ENCODE assay signal across 24 cellular contexts in genomic region chr17:81583589-81584337, GRCh38. TPM values are rescaled to one million over a fixed set of nuclear protein-coding genes. Genes with fewer than 3 reads are reported as not detected.
DNase-seq lines count a peak whose midpoint lies in the region; ATAC-seq and TF ChIP-seq lines count a peak whose summit lies in the region.
"Had no signal": no experiment of that assay in that cellular context is flagged by ENCODE, and none has a peak within 500 bp of the region (broad histone marks: within the 10 kb centered on the region; RNA-seq: fewer than 3 reads in every experiment).

No MANE protein-coding gene starts in this region.

- H3K79me2 ChIP-seq in OCI-LY7 (ENCODE audit: insufficient read depth, low read depth, low read length): no peaks in the 10 kb centered on the region

- H3K27ac Mint-ChIP-seq in activated CD4-positive, alpha-beta memory T cell treated with anti-CD3 and anti-CD28 coated beads, Interleukin-2, amount 10 ng/mL, durations not matched to agents 7 days and 5 days: peak overlapping the region; percentile 36
- no peak overlapping the region for H3K27ac Mint-ChIP-seq in activated CD4-positive, alpha-beta memory T cell treated with anti-CD3 and anti-CD28 coated beads for 36 hours
- no peak overlapping the region for H3K27ac Mint-ChIP-seq in T-helper 2 cell treated with Interferon-gamma antibody and Interleukin-4, amounts not matched to agents 5 μg/mL and 100 μg/mL, for 36 hours
- H3K27ac Mint-ChIP-seq: CD8-positive, alpha-beta memory T cell had no signal

- no peak overlapping the region for H3K27ac ChIP-seq in OCI-LY7 (ENCODE audit: low read depth, low read length, poor library complexity, severe bottlenecking)
- H3K27ac ChIP-seq: foreskin keratinocyte, HL-60, spleen, thoracic aorta had no signal

- H3K9me3 ChIP-seq in OCI-LY7 (ENCODE audit: low read length): no peaks in the 10 kb centered on the region
- H3K9me3 ChIP-seq: HAP-1, psoas muscle, spleen, thoracic aorta had no signal

- H2AFZ ChIP-seq in OCI-LY7 (ENCODE audit: low read length): no peak overlapping the region

- intact Hi-C loops in activated CD4-positive, alpha-beta memory T cell treated with anti-CD3 and anti-CD28 coated beads for 36 hours (cut with micrococcal nuclease): no loop called here
- intact Hi-C loops in OCI-LY7 (cut with micrococcal nuclease; ENCODE audit: unreplicated experiment): no loop called here

- TSS peak; percentile 33 for BruUV-seq in OCI-LY7 (replicated peaks; lab: Mats Ljungman, UMichigan)

- no peak for DNase-seq in activated CD4-positive, alpha-beta memory T cell treated with anti-CD3 and anti-CD28 coated beads, Interleukin-2, amount 10 ng/mL, durations not matched to agents 7 days and 5 days
- no peak for DNase-seq in activated CD4-positive, alpha-beta memory T cell treated with anti-CD3 and anti-CD28 coated beads for 36 hours
- DNase-seq in OCI-LY7 (ENCODE audit: low spot score) (no peak), fibroblast of gingiva (ENCODE audit: low read depth) (peak; percentile 41)
- no peak for DNase-seq in T-helper 2 cell treated with Interferon-gamma antibody and Interleukin-4, amounts not matched to agents 5 μg/mL and 100 μg/mL, for 36 hours (ENCODE audit: low spot score)
- DNase-seq: ACHN; activated CD4-positive, alpha-beta T cell treated with anti-CD3 and anti-CD28 coated beads for 4 hours; activated CD8-positive, alpha-beta memory T cell treated with anti-CD3 and anti-CD28 coated beads, Interleukin-2, amount 50 U/mL, for 48 hours; CD8-positive, alpha-beta memory T cell; foreskin keratinocyte; KBM-7; NCI-H1048; NCI-H2107; NCI-H82; psoas muscle; spleen had no signal

- no peak overlapping the region for H3K4me3 Mint-ChIP-seq in activated CD4-positive, alpha-beta memory T cell treated with anti-CD3 and anti-CD28 coated beads, Interleukin-2, amount 10 ng/mL, durations not matched to agents 7 days and 5 days
- H3K4me3 Mint-ChIP-seq in activated CD4-positive, alpha-beta memory T cell treated with anti-CD3 and anti-CD28 coated beads for 36 hours: no peak overlapping the region
- no peak overlapping the region for H3K4me3 Mint-ChIP-seq in T-helper 2 cell treated with Interferon-gamma antibody and Interleukin-4, amounts not matched to agents 5 μg/mL and 100 μg/mL, for 36 hours
- H3K4me3 Mint-ChIP-seq: CD8-positive, alpha-beta memory T cell; neural crest cell had no signal

- H3K4me1 Mint-ChIP-seq in activated CD4-positive, alpha-beta memory T cell treated with anti-CD3 and anti-CD28 coated beads, Interleukin-2, amount 10 ng/mL, durations not matched to agents 7 days and 5 days: peaks cover 1% of the 10 kb centered on the region
- peaks cover 8% of the 10 kb centered on the region for H3K4me1 Mint-ChIP-seq in activated CD4-positive, alpha-beta memory T cell treated with anti-CD3 and anti-CD28 coated beads for 36 hours (ENCODE audit: low read depth)
- H3K4me1 Mint-ChIP-seq in T-helper 2 cell treated with Interferon-gamma antibody and Interleukin-4, amounts not matched to agents 5 μg/mL and 100 μg/mL, for 36 hours (ENCODE audit: low read depth): peaks cover 2% of the 10 kb centered on the region
- H3K4me1 Mint-ChIP-seq: neural crest cell had no signal

- CTCF ChIA-PET in activated CD4-positive, alpha-beta memory T cell treated with anti-CD3 and anti-CD28 coated beads, Interleukin-2, amount 10 ng/mL, durations not matched to agents 7 days and 5 days (lab: Charles Lee): no interaction called here
- CTCF ChIA-PET in activated CD4-positive, alpha-beta memory T cell treated with anti-CD3 and anti-CD28 coated beads for 36 hours (lab: Charles Lee): no interaction called here
- CTCF ChIA-PET in OCI-LY7 (lab: Charles Lee; ENCODE audit: unreplicated experiment): no interaction called here

- no peaks in the 10 kb centered on the region for H3K27me3 Mint-ChIP-seq in activated CD4-positive, alpha-beta memory T cell treated with anti-CD3 and anti-CD28 coated beads, Interleukin-2, amount 10 ng/mL, durations not matched to agents 7 days and 5 days
- H3K27me3 Mint-ChIP-seq in activated CD4-positive, alpha-beta memory T cell treated with anti-CD3 and anti-CD28 coated beads for 36 hours: no peaks in the 10 kb centered on the region
- no peaks in the 10 kb centered on the region for H3K27me3 Mint-ChIP-seq in T-helper 2 cell treated with Interferon-gamma antibody and Interleukin-4, amounts not matched to agents 5 μg/mL and 100 μg/mL, for 36 hours (ENCODE audit: low read depth)
- H3K27me3 Mint-ChIP-seq: CD8-positive, alpha-beta memory T cell had no signal

- no peak for ATAC-seq in GM18867 (IDR thresholded peaks at IDR 0.05; ENCODE audit: unreplicated experiment)
- no peak for ATAC-seq in GM18517 (IDR thresholded peaks at IDR 0.05; ENCODE audit: unreplicated experiment)
- ATAC-seq in GM21367 (IDR thresholded peaks at IDR 0.05; ENCODE audit: unreplicated experiment): no peak
- ATAC-seq: foreskin keratinocyte, psoas muscle had no signal

- no peaks in the 10 kb centered on the region for H3K9me3 Mint-ChIP-seq in activated CD4-positive, alpha-beta memory T cell treated with anti-CD3 and anti-CD28 coated beads, Interleukin-2, amount 10 ng/mL, durations not matched to agents 7 days and 5 days
- H3K9me3 Mint-ChIP-seq in activated CD4-positive, alpha-beta memory T cell treated with anti-CD3 and anti-CD28 coated beads for 36 hours: no peaks in the 10 kb centered on the region
- H3K9me3 Mint-ChIP-seq in T-helper 2 cell treated with Interferon-gamma antibody and Interleukin-4, amounts not matched to agents 5 μg/mL and 100 μg/mL, for 36 hours: no peaks in the 10 kb centered on the region
- H3K9me3 Mint-ChIP-seq: CD8-positive, alpha-beta memory T cell; neural crest cell had no signal

- H3K4me3 ChIP-seq in OCI-LY7 (ENCODE audit: low read depth, low read length, poor library complexity, severe bottlenecking): no peak overlapping the region
- H3K4me3 ChIP-seq: HAP-1, psoas muscle, spleen, thoracic aorta had no signal

- H3K4me2 ChIP-seq in OCI-LY7 (ENCODE audit: low read length): no peak overlapping the region

- H3K36me3 ChIP-seq in OCI-LY7 (ENCODE audit: insufficient read depth, low read length): peaks cover 87% of the 10 kb centered on the region

- POLR2A ChIA-PET in activated CD4-positive, alpha-beta memory T cell treated with anti-CD3 and anti-CD28 coated beads, Interleukin-2, amount 10 ng/mL, durations not matched to agents 7 days and 5 days (lab: Charles Lee): no interaction called here
- POLR2A ChIA-PET in activated CD4-positive, alpha-beta memory T cell treated with anti-CD3 and anti-CD28 coated beads for 36 hours (lab: Charles Lee): no interaction called here
- POLR2A ChIA-PET in OCI-LY7 (lab: Charles Lee): interaction anchor here (0.9 kb wide), 1 partner anchor 11 kb away, joined by 3 read pairs; no protein-coding TSS in a partner anchor

- no peaks in the 10 kb centered on the region for H4K20me1 ChIP-seq in OCI-LY7 (ENCODE audit: insufficient read depth, low read length)

- peaks cover 45% of the 10 kb centered on the region for H3K36me3 Mint-ChIP-seq in activated CD4-positive, alpha-beta memory T cell treated with anti-CD3 and anti-CD28 coated beads, Interleukin-2, amount 10 ng/mL, durations not matched to agents 7 days and 5 days (ENCODE audit: low read depth)
- H3K36me3 Mint-ChIP-seq in activated CD4-positive, alpha-beta memory T cell treated with anti-CD3 and anti-CD28 coated beads for 36 hours: peaks cover 57% of the 10 kb centered on the region
- H3K36me3 Mint-ChIP-seq in T-helper 2 cell treated with Interferon-gamma antibody and Interleukin-4, amounts not matched to agents 5 μg/mL and 100 μg/mL, for 36 hours (ENCODE audit: low read depth): peaks cover 47% of the 10 kb centered on the region

- H3K9me2 ChIP-seq in OCI-LY7 (ENCODE audit: insufficient read depth, low read length): no peaks in the 10 kb centered on the region

- H3K4me1 ChIP-seq in OCI-LY7 (ENCODE audit: insufficient read depth, low read length, poor library complexity, severe bottlenecking): no peaks in the 10 kb centered on the region
- H3K4me1 ChIP-seq: psoas muscle had no signal

- no peak for TF ChIP-seq CTCF in OCI-LY7 (conservative IDR thresholded peaks at IDR 0.05; ENCODE audit: low read length)

RNA-seq across cellular contexts. Expression of gene FAAP100, which starts 31.6 kb away (rescaled TPM):
- total RNA-seq in activated CD4-positive, alpha-beta memory T cell treated with anti-CD3 and anti-CD28 coated beads, Interleukin-2, amount 10 ng/mL, durations not matched to agents 7 days and 5 days: 10 to 100 TPM; 29.0 TPM
- 10 to 100 TPM; 33.5 to 39.7 TPM for total RNA-seq in activated CD4-positive, alpha-beta memory T cell treated with anti-CD3 and anti-CD28 coated beads for 36 hours
- total RNA-seq in OCI-LY7 (2014; rRNA removed; shearing (Covaris generic)): 51.1 and 65.2 TPM in 2 replicates
- 64.4 and 74.2 TPM in 2 replicates for total RNA-seq in OCI-LY7 (2022)

RNA-seq across cellular contexts. Expression of gene NPLOC4, which starts 53.1 kb away (rescaled TPM):
- 10 to 100 TPM; 84.6 to 89.0 TPM for total RNA-seq in activated CD4-positive, alpha-beta memory T cell treated with anti-CD3 and anti-CD28 coated beads, Interleukin-2, amount 10 ng/mL, durations not matched to agents 7 days and 5 days
- 10 to 100 TPM; 78.4 to 93.2 TPM for total RNA-seq in activated CD4-positive, alpha-beta memory T cell treated with anti-CD3 and anti-CD28 coated beads for 36 hours
- 59.4 and 69.6 TPM in 2 replicates for total RNA-seq in OCI-LY7 (2014; rRNA removed; shearing (Covaris generic))
- total RNA-seq in OCI-LY7 (2022): 118 and 119 TPM in 2 replicates

RNA-seq across cellular contexts. Expression of gene TSPAN10, which starts 53.2 kb away (rescaled TPM):
- total RNA-seq in activated CD4-positive, alpha-beta memory T cell treated with anti-CD3 and anti-CD28 coated beads, Interleukin-2, amount 10 ng/mL, durations not matched to agents 7 days and 5 days: under 1 TPM; 0.38 to 0.43 TPM
- under 1 TPM; 0.36 to 0.45 TPM for total RNA-seq in activated CD4-positive, alpha-beta memory T cell treated with anti-CD3 and anti-CD28 coated beads for 36 hours
- 0.95 and 1.3 TPM in 2 replicates for total RNA-seq in OCI-LY7 (2014; rRNA removed; shearing (Covaris generic))
- 1.7 and 2.4 TPM in 2 replicates for total RNA-seq in OCI-LY7 (2022)

RNA-seq across cellular contexts. Expression of gene FSCN2, which starts 55.6 kb away (rescaled TPM):
- total RNA-seq in activated CD4-positive, alpha-beta memory T cell treated with anti-CD3 and anti-CD28 coated beads, Interleukin-2, amount 10 ng/mL, durations not matched to agents 7 days and 5 days: under 1 TPM; 0.43 to 0.50 TPM
- under 1 TPM; 0.33 to 0.46 TPM for total RNA-seq in activated CD4-positive, alpha-beta memory T cell treated with anti-CD3 and anti-CD28 coated beads for 36 hours
- total RNA-seq in OCI-LY7 (2014; rRNA removed; shearing (Covaris generic)): 1.3 and 1.6 TPM in 2 replicates
- total RNA-seq in OCI-LY7 (2022): 4.3 and 6.7 TPM in 2 replicates
- total RNA-seq: foreskin keratinocyte, RPMI7951 had no signal
